14 cellular contexts compared by ENCODE assay signal in the genomic region with DNA sequence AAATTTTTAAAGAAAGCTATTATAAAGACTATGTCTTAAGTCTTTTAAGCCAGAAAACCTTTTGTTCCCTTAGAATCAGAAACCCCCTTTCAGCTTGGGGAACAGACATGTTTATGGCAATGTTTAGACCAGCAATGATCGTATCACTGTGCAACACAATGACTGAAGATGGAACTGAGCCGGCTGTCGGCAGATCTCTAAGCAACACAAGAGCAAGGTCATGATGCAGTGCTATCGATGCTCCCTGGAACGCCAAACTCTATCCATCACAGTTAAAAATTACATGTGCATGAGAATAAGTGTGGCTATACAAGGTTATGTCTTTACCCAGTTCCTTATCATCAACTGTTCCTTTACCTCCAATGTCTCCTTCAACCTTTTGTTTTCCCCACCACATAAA. TPM values are rescaled to one million over a fixed set of nuclear protein-coding genes. Genes with fewer than 3 reads are reported as not detected.
DNase-seq lines count a peak whose midpoint lies in the region; ATAC-seq and TF ChIP-seq lines count a peak whose summit lies in the region.
"Had no signal": no experiment of that assay in that cellular context is flagged by ENCODE, and none has a peak within 500 bp of the region (broad histone marks: within the 10 kb centered on the region; RNA-seq: fewer than 3 reads in every experiment).

No MANE protein-coding gene starts in this region.

- peaks cover 8% of the 10 kb centered on the region for H3K36me3 ChIP-seq in OCI-LY3 (replicated peaks; ENCODE audit: low read depth, low read length)
- H3K36me3 ChIP-seq in endocrine pancreas (ENCODE audit: control insufficient read depth, insufficient read depth, low read length): no peaks in the 10 kb centered on the region
- peaks cover 0 to 13% (median 0%) of the 10 kb centered on the region in 6 donors for H3K36me3 ChIP-seq in spleen

- H3K36me3 Mint-ChIP-seq in activated T-cell treated with anti-CD3 and anti-CD28 coated beads, Interleukin-2, amount 50 U/mL, for 24 hours (ENCODE audit: low read depth): peaks cover 36% of the 10 kb centered on the region

- intact Hi-C loops in spleen (cut with DNase I; ENCODE audit: low total_unique reads): loop anchor here (10.0 kb wide), 1 partner anchor 94 kb away; a partner anchor contains a TSS

- peaks cover 40% of the 10 kb centered on the region for H3K4me1 ChIP-seq in OCI-LY3 (ENCODE audit: low read length)
- H3K4me1 ChIP-seq in endocrine pancreas (ENCODE audit: control insufficient read depth, insufficient read depth, low read length): peaks cover 10% of the 10 kb centered on the region
- H3K4me1 ChIP-seq in spleen: peaks cover 39 to 81% (median 75%) of the 10 kb centered on the region in 6 donors

- DNase-seq in activated T-cell treated with anti-CD3 and anti-CD28 coated beads, Interleukin-2, amount 50 U/mL, for 24 hours: no peak
- DNase-seq in activated T-cell treated with anti-CD3 and anti-CD28 coated beads for 4 hours (no peak), spleen (no peak), NCI-H82 treated with DMSO at 0.1 percent for 48 hours (lab: John Stamatoyannopoulos, UW; ENCODE audit: unreplicated experiment) (no peak), DMS53 (lab: John Stamatoyannopoulos, UW) (no peak)
- no peak for DNase-seq in stimulated activated naive CD8-positive, alpha-beta T cell treated with anti-CD3 and anti-CD28 coated beads, Interleukin-15, amount 100 ng/mL, for 72 hours
- DNase-seq: activated T-cell treated with anti-CD3 and anti-CD28 coated beads, Interleukin-2, amount 50 U/mL, for 4 hours; foreskin keratinocyte; NCI-H345; PC-3; substantia nigra had no signal

- H3K27ac Mint-ChIP-seq in activated T-cell treated with anti-CD3 and anti-CD28 coated beads, Interleukin-2, amount 50 U/mL, for 24 hours: peak overlapping the region; percentile 99
- peak overlapping the region in 1 of 2 donors; percentile 19 for H3K27ac Mint-ChIP-seq in stimulated activated naive CD8-positive, alpha-beta T cell treated with anti-CD3 and anti-CD28 coated beads, Interleukin-15, amount 100 ng/mL, for 72 hours

- H3K9me3 ChIP-seq in OCI-LY3 (ENCODE audit: insufficient read depth, low read length) (no peaks in the 10 kb centered on the region), endocrine pancreas (ENCODE audit: control insufficient read depth, low read length) (no peaks in the 10 kb centered on the region), spleen (no peaks in the 10 kb centered on the region)

- H3K79me2 ChIP-seq in OCI-LY3 (ENCODE audit: low read length): peaks cover 31% of the 10 kb centered on the region

- no peak overlapping the region for H2AFZ ChIP-seq in OCI-LY3 (ENCODE audit: low read depth, low read length)

- H3K4me3 Mint-ChIP-seq in activated T-cell treated with anti-CD3 and anti-CD28 coated beads, Interleukin-2, amount 50 U/mL, for 24 hours: no peak overlapping the region
- H3K4me3 Mint-ChIP-seq in stimulated activated naive CD8-positive, alpha-beta T cell treated with anti-CD3 and anti-CD28 coated beads, Interleukin-15, amount 100 ng/mL, for 72 hours: peak overlapping the region in 1 of 2 donors; percentile 21

- H3K27me3 Mint-ChIP-seq in activated T-cell treated with anti-CD3 and anti-CD28 coated beads, Interleukin-2, amount 50 U/mL, for 24 hours: no peaks in the 10 kb centered on the region
- no peaks in the 10 kb centered on the region for H3K27me3 Mint-ChIP-seq in stimulated activated naive CD8-positive, alpha-beta T cell treated with anti-CD3 and anti-CD28 coated beads, Interleukin-15, amount 100 ng/mL, for 72 hours

- H3K4me2 ChIP-seq in OCI-LY3 (ENCODE audit: low read length): 0 out of 2 replicates have a peak overlapping the region, but pooled peaks have one; percentile 80

- H3K4me3 ChIP-seq in OCI-LY3 (ENCODE audit: low read length) (no peak overlapping the region), endocrine pancreas (ENCODE audit: control insufficient read depth, insufficient read depth, low read length) (peak overlapping the region; percentile 15), spleen (no peak overlapping the region)

- no peaks in the 10 kb centered on the region for H3K9me3 Mint-ChIP-seq in activated T-cell treated with anti-CD3 and anti-CD28 coated beads, Interleukin-2, amount 50 U/mL, for 24 hours
- no peaks in the 10 kb centered on the region for H3K9me3 Mint-ChIP-seq in stimulated activated naive CD8-positive, alpha-beta T cell treated with anti-CD3 and anti-CD28 coated beads, Interleukin-15, amount 100 ng/mL, for 72 hours
- H3K9me3 Mint-ChIP-seq: activated T-cell treated with anti-CD3 and anti-CD28 coated beads, Interleukin-2, amount 50 U/mL, for 4 hours had no signal

- 64 to 72% (median 67%) methylated on average over 5 of the region's 5 CpGs for WGBS in spleen, 5 donors

- no peak for TF ChIP-seq POLR2A in spleen (IDR thresholded peaks at IDR 0.05)

- H4K20me1 ChIP-seq in OCI-LY3 (ENCODE audit: insufficient read depth, low read length): peaks cover 13% of the 10 kb centered on the region

- H3K27me3 ChIP-seq in OCI-LY3 (ENCODE audit: low read depth, low read length): no peaks in the 10 kb centered on the region
- H3K27me3 ChIP-seq in endocrine pancreas (ENCODE audit: control insufficient read depth, insufficient read depth, low read length): no peaks in the 10 kb centered on the region
- H3K27me3 ChIP-seq in spleen (replicated peaks in 1 of 7): no peaks in the 10 kb centered on the region
- H3K27me3 ChIP-seq: foreskin keratinocyte had no signal

- no peak for ATAC-seq in stimulated activated naive CD8-positive, alpha-beta T cell treated with anti-CD3 and anti-CD28 coated beads, Interleukin-15, amount 100 ng/mL, for 72 hours
- ATAC-seq: activated T-cell treated with anti-CD3 and anti-CD28 coated beads, Interleukin-2, amount 50 U/mL, for 4 hours; foreskin keratinocyte; PC-3 had no signal

- no peak overlapping the region for H3K9ac ChIP-seq in OCI-LY3 (ENCODE audit: low read length)
- H3K9ac ChIP-seq in endocrine pancreas (ENCODE audit: control insufficient read depth, insufficient read depth, low read length): no peak overlapping the region

- no peak overlapping the region for H3K27ac ChIP-seq in OCI-LY3 (ENCODE audit: low read length)
- peak overlapping the region in 5 of 8 donors; percentile 97 to 100 (median 100) for H3K27ac ChIP-seq in spleen
- H3K27ac ChIP-seq: foreskin keratinocyte had no signal

- TF ChIP-seq CTCF in OCI-LY3 (IDR thresholded peaks at IDR 0.05; ENCODE audit: low read depth, low read length) (no peak), spleen (IDR thresholded peaks at IDR 0.05 in 8 of 11, conservative IDR thresholded peaks at IDR 0.05 in 3 of 11) (no peak)

- peaks cover 59% of the 10 kb centered on the region for H3K4me1 Mint-ChIP-seq in activated T-cell treated with anti-CD3 and anti-CD28 coated beads, Interleukin-2, amount 50 U/mL, for 24 hours (ENCODE audit: low read depth)
- peaks cover 69% of the 10 kb centered on the region for H3K4me1 Mint-ChIP-seq in stimulated activated naive CD8-positive, alpha-beta T cell treated with anti-CD3 and anti-CD28 coated beads, Interleukin-15, amount 100 ng/mL, for 72 hours

RNA-seq across cellular contexts. Expression of a gene that starts 1.8 kb away (rescaled TPM):
- total RNA-seq in spleen: 100 to 1,000 TPM in 6 of 7 donors, 10 to 100 TPM in 1; 75.1 to 143 (median 121) TPM
- 10 to 100 TPM; 28.0 to 82.1 (median 44.4) TPM for polyA plus RNA-seq in spleen

RNA-seq across cellular contexts. Expression of a gene that starts 10.2 kb away (rescaled TPM):
- total RNA-seq in spleen: 1 to 10 TPM in 1 of 7 donors, under 1 TPM in 4, not detected in 2; 0.17 to 1.4 (median 0.54) TPM
- under 1 TPM; 0.02 to 0.26 (median 0.10) TPM for polyA plus RNA-seq in spleen
- total RNA-seq: H4 had no signal
- polyA plus RNA-seq: foreskin keratinocyte had no signal
